Comparison of ENCODE assay signal across 30 cellular contexts in genomic region chr2:240642806-240643092, GRCh38. TPM values are rescaled to one million over a fixed set of nuclear protein-coding genes. Genes with fewer than 3 reads are reported as not detected.
DNase-seq lines count a peak whose midpoint lies in the region; ATAC-seq and TF ChIP-seq lines count a peak whose summit lies in the region.
"Had no signal": no experiment of that assay in that cellular context is flagged by ENCODE, and none has a peak within 500 bp of the region (broad histone marks: within the 10 kb centered on the region; RNA-seq: fewer than 3 reads in every experiment).

No MANE protein-coding gene starts in this region.

- H3K27ac Mint-ChIP-seq in activated T-cell treated with anti-CD3 and anti-CD28 coated beads, Interleukin-2, amount 50 U/mL, for 72 hours = no peak overlapping the region
- H3K27ac Mint-ChIP-seq in osteocyte (ENCODE audit: unreplicated experiment) = no peak overlapping the region
- H3K27ac Mint-ChIP-seq: H9 had no signal

- no peak for TF ChIP-seq CTCF in osteocyte (IDR thresholded peaks at IDR 0.05)

- DNase-seq in activated T-cell treated with anti-CD3 and anti-CD28 coated beads, Interleukin-2, amount 50 U/mL, for 48 hours = peak; percentile 6 to 7
- DNase-seq in activated T-cell treated with anti-CD3 and anti-CD28 coated beads, Interleukin-2, amount 50 U/mL, for 72 hours = no peak
- peak; percentile 4 for DNase-seq in GM03348 (ENCODE audit: low spot score)
- peak; percentile 46 for DNase-seq in ecto neural progenitor cell (ENCODE audit: low spot score)
- DNase-seq in osteocyte (ENCODE audit: extremely low spot score, unreplicated experiment) = peak; percentile 80
- no peak for DNase-seq in NOMO-1 treated with dmso at 0.1 percent for 144 hours (lab: John Stamatoyannopoulos, UW; ENCODE audit: unreplicated experiment)
- DNase-seq in NCI-H2081 (lab: John Stamatoyannopoulos, UW) = no peak
- DNase-seq: C1 segment of cervical spinal cord; CD4-positive, alpha-beta memory T cell; COR-L47; GF-D8; GM23248; KBM-7; MV-4-11; NCI-H1105; NCI-H2029; NCI-H446 treated with DMSO at 0.1 percent for 48 hours; NCI-H526; NCI-H82; NK-92 treated with Interleukin-12 subunit alpha and Interleukin-12 subunit beta, amount 100 ng/mL, for 24 hours; PC-9; SJCRH30 had no signal

- H3K27me3 Mint-ChIP-seq in activated T-cell treated with anti-CD3 and anti-CD28 coated beads, Interleukin-2, amount 50 U/mL, for 72 hours (ENCODE audit: low read depth) = peaks cover 9% of the 10 kb centered on the region
- H3K27me3 Mint-ChIP-seq in osteocyte (ENCODE audit: unreplicated experiment) = peaks cover 13% of the 10 kb centered on the region

- no peak for ATAC-seq in activated T-cell treated with anti-CD3 and anti-CD28 coated beads, Interleukin-2, amount 50 U/mL, for 72 hours (replicated peaks in 1 of 2)
- ATAC-seq in GM18520 (IDR thresholded peaks at IDR 0.05; ENCODE audit: unreplicated experiment) = no peak
- ATAC-seq: Right ventricle myocardium inferior, SK-N-SH treated with all-trans-retinoic acid at 6 μM for 48 hours had no signal

- no peaks in the 10 kb centered on the region for H3K9me3 Mint-ChIP-seq in activated T-cell treated with anti-CD3 and anti-CD28 coated beads, Interleukin-2, amount 50 U/mL, for 72 hours
- H3K9me3 Mint-ChIP-seq in osteocyte (ENCODE audit: unreplicated experiment) = no peaks in the 10 kb centered on the region
- H3K9me3 Mint-ChIP-seq: CD4-positive, alpha-beta memory T cell had no signal

- no peak overlapping the region for H3K4me3 Mint-ChIP-seq in activated T-cell treated with anti-CD3 and anti-CD28 coated beads, Interleukin-2, amount 50 U/mL, for 72 hours
- H3K4me3 Mint-ChIP-seq in osteocyte (ENCODE audit: unreplicated experiment) = no peak overlapping the region
- H3K4me3 Mint-ChIP-seq: CD4-positive, alpha-beta memory T cell; H9 had no signal

- no peaks in the 10 kb centered on the region for H3K4me1 Mint-ChIP-seq in activated T-cell treated with anti-CD3 and anti-CD28 coated beads, Interleukin-2, amount 50 U/mL, for 72 hours (ENCODE audit: low read depth)
- H3K4me1 Mint-ChIP-seq in osteocyte (ENCODE audit: unreplicated experiment) = no peaks in the 10 kb centered on the region

- H3K36me3 Mint-ChIP-seq in activated T-cell treated with anti-CD3 and anti-CD28 coated beads, Interleukin-2, amount 50 U/mL, for 72 hours (ENCODE audit: insufficient read depth in 2 of 2) = no peaks in the 10 kb centered on the region
- H3K36me3 Mint-ChIP-seq in osteocyte (ENCODE audit: unreplicated experiment) = no peaks in the 10 kb centered on the region
- H3K36me3 Mint-ChIP-seq: CD4-positive, alpha-beta memory T cell had no signal

RNA-seq across cellular contexts. Expression of gene GPR35, which starts 17.5 kb away (rescaled TPM):
- total RNA-seq in activated T-cell treated with anti-CD3 and anti-CD28 coated beads, Interleukin-2, amount 50 U/mL, for 72 hours = 10 to 100 TPM; 48.2 to 50.7 TPM
- total RNA-seq in osteocyte = 2.5 and 3.6 TPM in 2 replicates
- total RNA-seq: GM23248 had no signal

RNA-seq across cellular contexts. Expression of gene AQP12B, which starts 39.9 kb away (rescaled TPM):
- not detected for total RNA-seq in activated T-cell treated with anti-CD3 and anti-CD28 coated beads, Interleukin-2, amount 50 U/mL, for 72 hours
- total RNA-seq in osteocyte = not detected in 2 replicates
- total RNA-seq: CD4-positive, alpha-beta memory T cell; GM23248; H9; HT1080; LHCN-M2; MCF 10A; PC-9; Right ventricle myocardium inferior; RPMI7951; SJCRH30 had no signal

RNA-seq across cellular contexts. Expression of gene AQP12A, which starts 48.9 kb away (rescaled TPM):
- total RNA-seq in activated T-cell treated with anti-CD3 and anti-CD28 coated beads, Interleukin-2, amount 50 U/mL, for 72 hours = not detected
- not detected in 2 replicates for total RNA-seq in osteocyte
- total RNA-seq: CD4-positive, alpha-beta memory T cell; GM23248; H9; HT1080; LHCN-M2; MCF 10A; PC-9; Right ventricle myocardium inferior; RPMI7951; SJCRH30 had no signal

RNA-seq across cellular contexts. Expression of gene CAPN10, which starts 56.2 kb away (rescaled TPM):
- total RNA-seq in activated T-cell treated with anti-CD3 and anti-CD28 coated beads, Interleukin-2, amount 50 U/mL, for 72 hours = 10 to 100 TPM; 36.9 to 43.7 TPM
- 37.7 and 40.3 TPM in 2 replicates for total RNA-seq in osteocyte

Comparison
In these comparisons a context has a peak if more than half of its experiments do, and no peak if none do; other contexts are left out.
1. DNase-seq: peak in activated T-cell treated with anti-CD3 and anti-CD28 coated beads, Interleukin-2, amount 50 U/mL, for 48 hours (2 of 2), GM03348 (single experiment), ecto neural progenitor cell (single experiment) and osteocyte (single experiment); none in activated T-cell treated with anti-CD3 and anti-CD28 coated beads, Interleukin-2, amount 50 U/mL, for 72 hours (0 of 2), NOMO-1 treated with dmso at 0.1 percent for 144 hours (single experiment) and NCI-H2081 (0 of 2).
2. RNA of gene GPR35, which starts 17.5 kb away (total RNA-seq): 48.2 to 50.7 TPM in activated T-cell treated with anti-CD3 and anti-CD28 coated beads, Interleukin-2, amount 50 U/mL, for 72 hours; 2.5 to 3.6 TPM in osteocyte; every median in the first group is over 10 times any median in the second.